ENCODE assay signal across 14 cellular contexts in genomic region chr2:23230885-23231284, GRCh38.
A peak's percentile ranks its signal among the peaks of the same experiment; 100 is the strongest.
DNase-seq lines count a peak whose midpoint lies in the region; ATAC-seq and TF ChIP-seq lines count a peak whose summit lies in the region.
"Had no signal": no experiment of that assay in that cellular context is flagged by ENCODE, and none has a peak within 500 bp of the region (broad histone marks: within the 10 kb centered on the region; RNA-seq: fewer than 3 reads in every experiment).

No MANE protein-coding gene starts in this region.

- TF ChIP-seq CTCF in neural progenitor cell (IDR thresholded peaks at IDR 0.05): peak; percentile 27

- H3K4me3 ChIP-seq in neural progenitor cell: no peak overlapping the region

- no peaks in the 10 kb centered on the region for H3K36me3 Mint-ChIP-seq in neural progenitor cell
- H3K36me3 Mint-ChIP-seq in naive thymus-derived CD8-positive, alpha-beta T cell: no peaks in the 10 kb centered on the region
- H3K36me3 Mint-ChIP-seq in activated T-cell treated with anti-CD3 and anti-CD28 coated beads, Interleukin-2, amount 50 U/mL, for 72 hours (ENCODE audit: insufficient read depth in 2 of 2): no peaks in the 10 kb centered on the region
- H3K36me3 Mint-ChIP-seq: CD4-positive, alpha-beta memory T cell; IgD-negative memory B cell had no signal

- H3K4me2 ChIP-seq in neural progenitor cell: peak overlapping the region; percentile 27

- POLR2A ChIA-PET in naive thymus-derived CD8-positive, alpha-beta T cell (lab: Charles Lee): no interaction called here

- peaks cover 8% of the 10 kb centered on the region for H3F3A ChIP-seq in neural progenitor cell (ENCODE audit: low read depth)

- peaks cover 4% of the 10 kb centered on the region for H3K9me3 Mint-ChIP-seq in neural progenitor cell
- peaks cover 0 to 5% (median 0%) of the 10 kb centered on the region in 9 donors for H3K9me3 Mint-ChIP-seq in naive thymus-derived CD8-positive, alpha-beta T cell
- H3K9me3 Mint-ChIP-seq in activated T-cell treated with anti-CD3 and anti-CD28 coated beads, Interleukin-2, amount 50 U/mL, for 72 hours: no peaks in the 10 kb centered on the region
- H3K9me3 Mint-ChIP-seq: IgD-negative memory B cell had no signal

- no peak overlapping the region for H3K27ac ChIP-seq in neural progenitor cell

- DNase-seq in DMS53 (lab: John Stamatoyannopoulos, UW): peak; percentile 28
- no peak for DNase-seq in DMS53 treated with DMSO at 0.1 percent for 48 hours (lab: John Stamatoyannopoulos, UW; ENCODE audit: unreplicated experiment)
- DNase-seq in HuH-7 (ENCODE audit: low spot score): peak; percentile 33
- peak; percentile 33 for DNase-seq in iPS DF 19.7 (ENCODE audit: low read depth, low spot score)
- peak; percentile 42 for DNase-seq in neural progenitor cell (ENCODE audit: low spot score)
- no peak for DNase-seq in naive thymus-derived CD8-positive, alpha-beta T cell
- no peak for DNase-seq in NCI-H510A (lab: John Stamatoyannopoulos, UW)
- no peak for DNase-seq in activated T-cell treated with anti-CD3 and anti-CD28 coated beads, Interleukin-2, amount 50 U/mL, for 72 hours
- DNase-seq: CD4-positive, alpha-beta memory T cell; NCI-H2081; NCI-H226; SHP77 treated with DMSO at 0.1 percent for 48 hours had no signal

- no peaks in the 10 kb centered on the region for H3K27me3 ChIP-seq in neural progenitor cell

- no peak overlapping the region for H2AFZ ChIP-seq in neural progenitor cell (replicated peaks)

- H3K9ac ChIP-seq in neural progenitor cell: no peak overlapping the region

- H3K79me2 ChIP-seq in neural progenitor cell (ENCODE audit: low read depth): no peaks in the 10 kb centered on the region

- ATAC-seq in naive thymus-derived CD8-positive, alpha-beta T cell: no peak
- ATAC-seq in activated T-cell treated with anti-CD3 and anti-CD28 coated beads, Interleukin-2, amount 50 U/mL, for 72 hours (replicated peaks in 1 of 2): no peak
- ATAC-seq: SK-N-SH treated with all-trans-retinoic acid at 6 μM for 48 hours had no signal

- H3K9me3 ChIP-seq in neural progenitor cell (ENCODE audit: low read depth): peaks cover 3% of the 10 kb centered on the region

- peaks cover 5% of the 10 kb centered on the region for H3K4me1 ChIP-seq in neural progenitor cell

- H3K36me3 ChIP-seq in neural progenitor cell: no peaks in the 10 kb centered on the region

- H3K4me1 Mint-ChIP-seq in neural progenitor cell: peaks cover 5% of the 10 kb centered on the region
- H3K4me1 Mint-ChIP-seq in naive thymus-derived CD8-positive, alpha-beta T cell: no peaks in the 10 kb centered on the region
- no peaks in the 10 kb centered on the region for H3K4me1 Mint-ChIP-seq in activated T-cell treated with anti-CD3 and anti-CD28 coated beads, Interleukin-2, amount 50 U/mL, for 72 hours (ENCODE audit: low read depth)
- H3K4me1 Mint-ChIP-seq: CD4-positive, alpha-beta memory T cell; IgD-negative memory B cell had no signal

- peak overlapping the region; percentile 38 for H3K4me3 Mint-ChIP-seq in neural progenitor cell
- no peak overlapping the region for H3K4me3 Mint-ChIP-seq in naive thymus-derived CD8-positive, alpha-beta T cell
- H3K4me3 Mint-ChIP-seq in activated T-cell treated with anti-CD3 and anti-CD28 coated beads, Interleukin-2, amount 50 U/mL, for 72 hours: no peak overlapping the region
- H3K4me3 Mint-ChIP-seq: CD4-positive, alpha-beta memory T cell had no signal

- no peak overlapping the region for H3K27ac Mint-ChIP-seq in neural progenitor cell
- H3K27ac Mint-ChIP-seq in naive thymus-derived CD8-positive, alpha-beta T cell: no peak overlapping the region
- H3K27ac Mint-ChIP-seq in activated T-cell treated with anti-CD3 and anti-CD28 coated beads, Interleukin-2, amount 50 U/mL, for 72 hours: no peak overlapping the region
- H3K27ac Mint-ChIP-seq: CD4-positive, alpha-beta memory T cell; IgD-negative memory B cell had no signal

- H4K20me1 ChIP-seq in neural progenitor cell (ENCODE audit: low read depth): no peaks in the 10 kb centered on the region

- no peaks in the 10 kb centered on the region for H3K27me3 Mint-ChIP-seq in neural progenitor cell (ENCODE audit: insufficient read depth, low read depth)
- H3K27me3 Mint-ChIP-seq in naive thymus-derived CD8-positive, alpha-beta T cell: peaks cover 0 to 25% (median 2%) of the 10 kb centered on the region in 5 donors
- H3K27me3 Mint-ChIP-seq in activated T-cell treated with anti-CD3 and anti-CD28 coated beads, Interleukin-2, amount 50 U/mL, for 72 hours (ENCODE audit: low read depth): peaks cover 5% of the 10 kb centered on the region
- H3K27me3 Mint-ChIP-seq: IgD-negative memory B cell had no signal

Comparison
In these comparisons a context has a peak if more than half of its experiments do, and no peak if none do; other contexts are left out.
1. DNase-seq: peak in DMS53 (single experiment), HuH-7 (single experiment), iPS DF 19.7 (single experiment) and neural progenitor cell (single experiment); none in DMS53 treated with DMSO at 0.1 percent for 48 hours (single experiment), naive thymus-derived CD8-positive, alpha-beta T cell (0 of 10), NCI-H510A (single experiment) and activated T-cell treated with anti-CD3 and anti-CD28 coated beads, Interleukin-2, amount 50 U/mL, for 72 hours (0 of 2).